Comparison of ENCODE assay signal across 8 cellular contexts in the genomic region with DNA sequence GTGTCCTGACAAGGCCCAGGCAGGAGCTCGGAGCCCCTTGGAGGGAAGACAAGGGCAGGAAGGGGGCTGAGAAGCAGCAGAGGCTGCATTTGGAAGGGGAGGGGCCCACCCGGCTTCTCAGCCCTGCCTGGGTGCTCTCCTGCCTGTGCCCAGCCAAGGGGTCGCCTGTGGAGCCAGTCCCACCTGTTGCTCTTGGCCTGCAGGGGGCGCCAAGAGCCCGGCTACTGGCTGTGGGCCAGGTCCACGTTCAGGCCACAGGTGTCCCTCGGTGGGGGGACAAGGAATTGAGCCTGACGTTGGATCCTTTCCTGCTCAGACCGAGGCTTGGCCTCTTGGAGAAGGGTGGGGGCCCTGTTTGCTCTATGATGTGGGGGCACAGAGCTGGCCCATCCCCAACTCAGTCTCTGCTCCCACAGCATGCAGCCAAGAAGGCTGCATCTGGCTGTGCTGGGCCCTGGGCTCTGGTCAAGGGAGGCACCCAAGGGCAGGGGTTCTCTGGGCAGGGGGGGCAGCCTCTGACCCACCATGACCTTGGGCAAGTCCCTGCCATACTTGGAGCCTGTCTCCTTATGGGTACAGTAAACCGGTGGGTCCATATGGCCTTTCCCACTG. TPM values are rescaled to one million over a fixed set of nuclear protein-coding genes. Genes with fewer than 3 reads are reported as not detected.
DNase-seq lines count a peak whose midpoint lies in the region; ATAC-seq and TF ChIP-seq lines count a peak whose summit lies in the region.

No MANE protein-coding gene starts in this region.

- peak; percentile 77 for TF ChIP-seq CTCF in fibroblast of villous mesenchyme (IDR thresholded peaks at IDR 0.05; ENCODE audit: insufficient read depth, low read depth, low read length)

- H3K4me1 ChIP-seq in skeletal muscle tissue (ENCODE audit: control insufficient read depth in 3 of 3, insufficient read depth in 3 of 3, low read length in 3 of 3), result peaks cover 27 to 39% (median 27%) of the 10 kb centered on the region in 3 donors

- no peaks in the 10 kb centered on the region for H3K27me3 ChIP-seq in skeletal muscle tissue (ENCODE audit: control insufficient read depth in 3 of 3, insufficient read depth in 3 of 3, low read length in 3 of 3)

- peak; percentile 16 to 64 for DNase-seq in NCI-H524 (lab: John Stamatoyannopoulos, UW)
- no peak for DNase-seq in NCI-H524 treated with DMSO at 0.1 percent for 48 hours (lab: John Stamatoyannopoulos, UW)
- DNase-seq in NCI-H748 (lab: John Stamatoyannopoulos, UW; ENCODE audit: unreplicated experiment), result peak; percentile 66
- DNase-seq in activated T-cell treated with anti-CD3 and anti-CD28 coated beads for 48 hours (ENCODE audit: low read depth), result peak; percentile 47
- no peak for DNase-seq in fibroblast of villous mesenchyme (ENCODE audit: low read depth)

- H3K36me3 ChIP-seq in skeletal muscle tissue (ENCODE audit: control insufficient read depth in 3 of 3, insufficient read depth in 3 of 3, low read length in 3 of 3), result peaks cover 0 to 2% (median 1%) of the 10 kb centered on the region in 3 donors

- ATAC-seq in HG03439 (IDR thresholded peaks at IDR 0.05; ENCODE audit: unreplicated experiment), result no peak
- no peak for ATAC-seq in HG03196 (IDR thresholded peaks at IDR 0.05; ENCODE audit: unreplicated experiment)

- H3K9me3 ChIP-seq in skeletal muscle tissue (ENCODE audit: control insufficient read depth in 3 of 3, low read length in 3 of 3), result no peaks in the 10 kb centered on the region

- peak overlapping the region in 2 of 3 donors; percentile 33 to 34 for H3K9ac ChIP-seq in skeletal muscle tissue (ENCODE audit: low read depth in 1 of 3, low read length in 3 of 3)

- H3K4me3 ChIP-seq in fibroblast of villous mesenchyme (ENCODE audit: low read depth, low read length) (no peak overlapping the region), skeletal muscle tissue (ENCODE audit: low read length in 3 of 3) (no peak overlapping the region)

- H3K27ac ChIP-seq in skeletal muscle tissue (ENCODE audit: low read depth, low read length), result peak overlapping the region; percentile 71

RNA-seq across cellular contexts. Expression of a gene that starts 10.9 kb away (rescaled TPM):
- total RNA-seq in fibroblast of villous mesenchyme (0.43 and 0.64 TPM in 2 replicates), skeletal muscle tissue (3.1 TPM)

Comparison
In these comparisons a context has a peak if more than half of its experiments do, and no peak if none do; other contexts are left out.
1. DNase-seq: peak in NCI-H524 (2 of 2), NCI-H748 (single experiment) and activated T-cell treated with anti-CD3 and anti-CD28 coated beads for 48 hours (single experiment); none in NCI-H524 treated with DMSO at 0.1 percent for 48 hours (single experiment) and fibroblast of villous mesenchyme (single experiment).